In genomic region chr6:82924799-82925535, GRCh38 we compare ENCODE assay signal across 26 cellular contexts.
DNase-seq lines count a peak whose midpoint lies in the region; ATAC-seq, FAIRE-seq and TF ChIP-seq lines count a peak whose summit lies in the region.
"Had no signal": no experiment of that assay in that cellular context is flagged by ENCODE, and none has a peak within 500 bp of the region (broad histone marks: within the 10 kb centered on the region; RNA-seq: fewer than 3 reads in every experiment).

No MANE protein-coding gene starts in this region.

- H3K23ac ChIP-seq in H1 (ENCODE audit: insufficient read length), result no peak overlapping the region

- H3K4ac ChIP-seq in H1 (replicated peaks; ENCODE audit: insufficient read length, low read depth, low read length), result no peak overlapping the region

- 92% methylated on average over 3 of the region's 3 CpGs; no CpG with 5 or more reads in 1 of the 2 experiments for WGBS in H1 (ENCODE audit: extremely low coverage in 1 of 2, insufficient coverage in 1 of 2, insufficient read length in 1 of 2, insufficient replicate concordance in 2 of 2, low coverage in 1 of 2, low lambda C conversion rate in 2 of 2, missing lambda C conversion rate in 1 of 2), 2 experiments

- no peak for ATAC-seq in CD8-positive, alpha-beta T cell
- ATAC-seq: activated CD8-positive, alpha-beta memory T cell treated with anti-CD3 and anti-CD28 coated beads, Interleukin-2, amount 10 ng/mL, durations not matched to agents 7 days and 5 days; heart right ventricle; left lobe of liver; naive thymus-derived CD4-positive, alpha-beta T cell; Panc1 had no signal

- peaks cover 3% of the 10 kb centered on the region for H3K9me3 Mint-ChIP-seq in CD8-positive, alpha-beta T cell

- H3K27me3 Mint-ChIP-seq in CD8-positive, alpha-beta T cell (ENCODE audit: low read depth), result no peaks in the 10 kb centered on the region
- H3K27me3 Mint-ChIP-seq: activated CD8-positive, alpha-beta memory T cell treated with anti-CD3 and anti-CD28 coated beads, Interleukin-2, amount 10 ng/mL, durations not matched to agents 7 days and 5 days; activated naive CD4-positive, alpha-beta T cell treated with anti-CD3 and anti-CD28 coated beads, Interleukin-2, amount 50 U/mL, for 24 hours; naive thymus-derived CD4-positive, alpha-beta T cell had no signal

- POLR2A ChIA-PET in H1 (lab: Charles Lee; ENCODE audit: partially characterized antibody), result no interaction called here
- POLR2A ChIA-PET in CD8-positive, alpha-beta T cell (lab: Charles Lee), result no interaction called here

- no peak for TF ChIP-seq POLR2A in NB4 (IDR thresholded peaks at IDR 0.05; ENCODE audit: extremely low read depth, insufficient read length)
- TF ChIP-seq POLR2A in H1 (IDR thresholded peaks at IDR 0.05; ENCODE audit: control extremely low read depth in 1 of 2, low read depth in 2 of 2, low read length in 2 of 2), result no peak
- TF ChIP-seq POLR2A in vagina (IDR thresholded peaks at IDR 0.05), result no peak

- no peak overlapping the region for H4K5ac ChIP-seq in H1 (ENCODE audit: insufficient read length, low read depth, low read length)

- H3K4me1 ChIP-seq in H1 (replicated peaks in 1 of 4; ENCODE audit: control insufficient read depth in 3 of 4, insufficient read depth in 4 of 4, low read length in 3 of 4) (no peaks in the 10 kb centered on the region), vagina (no peaks in the 10 kb centered on the region)
- no peaks in the 10 kb centered on the region for H3K4me1 ChIP-seq in CD8-positive, alpha-beta T cell (ENCODE audit: insufficient read depth, low read length)
- H3K4me1 ChIP-seq: BLaER1 treated with 17β-estradiol and CSF1 and Interleukin-3, amounts not matched to agents 10 nM and 100 nM; heart right ventricle; SJCRH30; spleen had no signal

- no peak overlapping the region for H2BK120ac ChIP-seq in H1 (replicated peaks; ENCODE audit: low read depth, low read length)

- H3K4me3 Mint-ChIP-seq in CD8-positive, alpha-beta T cell, result no peak overlapping the region
- H3K4me3 Mint-ChIP-seq: activated CD8-positive, alpha-beta memory T cell treated with anti-CD3 and anti-CD28 coated beads, Interleukin-2, amount 10 ng/mL, durations not matched to agents 7 days and 5 days; activated naive CD4-positive, alpha-beta T cell treated with anti-CD3 and anti-CD28 coated beads, Interleukin-2, amount 50 U/mL, for 24 hours; naive thymus-derived CD4-positive, alpha-beta T cell had no signal

- H2BK20ac ChIP-seq in H1 (ENCODE audit: low read length), result no peak overlapping the region

- no peak overlapping the region for H3K56ac ChIP-seq in H1 (replicated peaks; ENCODE audit: insufficient read length, low read depth, low read length)

- H3K18ac ChIP-seq in H1 (ENCODE audit: extremely low read depth, low read length), result no peak overlapping the region

- CTCF ChIA-PET in H1 (lab: Charles Lee; ENCODE audit: partially characterized antibody), result no interaction called here
- CTCF ChIA-PET in CD8-positive, alpha-beta T cell (lab: Charles Lee), result no interaction called here

- H3K9me3 ChIP-seq in H1 (ENCODE audit: insufficient read depth in 2 of 2, low read depth in 1 of 2, low read length in 1 of 2), result peaks cover 1 to 3% of the 10 kb centered on the region in 2 experiments; a peak in 1 of 4 replicates
- H3K9me3 ChIP-seq in CD8-positive, alpha-beta T cell (ENCODE audit: low read length), result no peaks in the 10 kb centered on the region
- no peaks in the 10 kb centered on the region for H3K9me3 ChIP-seq in vagina
- H3K9me3 ChIP-seq: SJCRH30 had no signal

- intact Hi-C loops in CD8-positive, alpha-beta T cell (cut with DNase I, micrococcal nuclease), result no loop called here
- intact Hi-C loops in vagina (cut with DNase I), result no loop called here

- TF ChIP-seq CTCF in NB4 (IDR thresholded peaks at IDR 0.05; ENCODE audit: low read depth, low read length) (no peak), H1 (IDR thresholded peaks at IDR 0.05; ENCODE audit: control extremely low read depth in 1 of 3, insufficient read depth in 1 of 3, low read depth in 1 of 3, low read length in 3 of 3) (no peak), vagina (IDR thresholded peaks at IDR 0.05) (no peak)
- no peak for TF ChIP-seq CTCF in CD8-positive, alpha-beta T cell (IDR thresholded peaks at IDR 0.05)

- H3K27me3 ChIP-seq in H1 (replicated peaks in 1 of 4; ENCODE audit: control insufficient read depth in 3 of 4, extremely low read depth in 1 of 4, insufficient read depth in 3 of 4, low read length in 3 of 4), result no peaks in the 10 kb centered on the region
- H3K27me3 ChIP-seq in CD8-positive, alpha-beta T cell (ENCODE audit: insufficient read depth, low read length), result no peaks in the 10 kb centered on the region
- H3K27me3 ChIP-seq in vagina, result no peaks in the 10 kb centered on the region
- H3K27me3 ChIP-seq: BLaER1 treated with 17β-estradiol and CSF1 and Interleukin-3, amounts not matched to agents 10 nM and 100 nM; heart right ventricle; SJCRH30; spleen had no signal

- no peak overlapping the region for H3K27ac Mint-ChIP-seq in CD8-positive, alpha-beta T cell
- H3K27ac Mint-ChIP-seq: activated CD8-positive, alpha-beta memory T cell treated with anti-CD3 and anti-CD28 coated beads, Interleukin-2, amount 10 ng/mL, durations not matched to agents 7 days and 5 days; activated naive CD4-positive, alpha-beta T cell treated with anti-CD3 and anti-CD28 coated beads, Interleukin-2, amount 50 U/mL, for 24 hours; naive thymus-derived CD4-positive, alpha-beta T cell had no signal

- H2BK15ac ChIP-seq in H1 (ENCODE audit: low read length), result no peak overlapping the region

- H3K27ac ChIP-seq in H1 (ENCODE audit: low read depth, low read length), result no peak overlapping the region
- no peak overlapping the region for H3K27ac ChIP-seq in CD8-positive, alpha-beta T cell (ENCODE audit: low read depth, low read length)
- H3K27ac ChIP-seq in vagina, result no peak overlapping the region
- H3K27ac ChIP-seq: BLaER1 treated with 17β-estradiol and CSF1 and Interleukin-3, amounts not matched to agents 10 nM and 100 nM; heart right ventricle; KMS-11; SJCRH30; spleen had no signal

- H2BK5ac ChIP-seq in H1 (ENCODE audit: low read depth, low read length), result no peak overlapping the region

- no peak overlapping the region for H4K8ac ChIP-seq in H1 (ENCODE audit: extremely low read depth, insufficient read depth, low read length)

- no peaks in the 10 kb centered on the region for H3K4me1 Mint-ChIP-seq in CD8-positive, alpha-beta T cell (ENCODE audit: low read depth)
- H3K4me1 Mint-ChIP-seq: activated CD8-positive, alpha-beta memory T cell treated with anti-CD3 and anti-CD28 coated beads, Interleukin-2, amount 10 ng/mL, durations not matched to agents 7 days and 5 days; activated naive CD4-positive, alpha-beta T cell treated with anti-CD3 and anti-CD28 coated beads, Interleukin-2, amount 50 U/mL, for 24 hours; naive thymus-derived CD4-positive, alpha-beta T cell had no signal

- no peaks in the 10 kb centered on the region for H3K79me2 ChIP-seq in H1 (ENCODE audit: control insufficient read depth in 1 of 2, insufficient read depth in 2 of 2, low read length in 2 of 2)

- no peak overlapping the region for H2AK5ac ChIP-seq in H1 (ENCODE audit: low read depth, low read length)

- no peaks in the 10 kb centered on the region for H4K20me1 ChIP-seq in H1 (replicated peaks in 1 of 2; ENCODE audit: control insufficient read depth in 1 of 2, insufficient read depth in 2 of 2, low read length in 2 of 2)
- H4K20me1 ChIP-seq: BLaER1 treated with 17β-estradiol and CSF1 and Interleukin-3, amounts not matched to agents 10 nM and 100 nM had no signal

- H3K36me3 Mint-ChIP-seq in CD8-positive, alpha-beta T cell, result peaks cover 20% of the 10 kb centered on the region

- H3K4me3 ChIP-seq in NB4 (ENCODE audit: low read depth, low read length), result no peak overlapping the region
- H3K4me3 ChIP-seq in H1 (ENCODE audit: extremely low read depth in 1 of 4, insufficient read depth in 2 of 4, low read depth in 3 of 4, low read length in 4 of 4), result no peak overlapping the region
- no peak overlapping the region for H3K4me3 ChIP-seq in skeletal muscle cell (ENCODE audit: low read depth, low read length)
- H3K4me3 ChIP-seq in CD8-positive, alpha-beta T cell (ENCODE audit: low read depth, low read length), result no peak overlapping the region
- no peak overlapping the region for H3K4me3 ChIP-seq in vagina
- H3K4me3 ChIP-seq: BLaER1 treated with 17β-estradiol and CSF1 and Interleukin-3, amounts not matched to agents 10 nM and 100 nM; heart right ventricle; SJCRH30; spleen had no signal

- H3K9ac ChIP-seq in H1 (replicated peaks in 1 of 4; ENCODE audit: extremely low read depth in 1 of 4, low read depth in 3 of 4, low read length in 3 of 4), result no peak overlapping the region
- H3K9ac ChIP-seq: BLaER1 treated with 17β-estradiol and CSF1 and Interleukin-3, amounts not matched to agents 10 nM and 100 nM; KMS-11 had no signal

- H2AFZ ChIP-seq in H1 (ENCODE audit: low read length), result no peak overlapping the region

- no peaks in the 10 kb centered on the region for H3K23me2 ChIP-seq in H1 (ENCODE audit: low read depth, low read length)

- no peaks in the 10 kb centered on the region; the same call in 1 of the 2 replicates for H3K79me1 ChIP-seq in H1 (ENCODE audit: low read depth, low read length)

- no peak for TF ChIP-seq RAD21 in H1 (IDR thresholded peaks at IDR 0.05 in 1 of 2, conservative IDR thresholded peaks at IDR 0.05 in 1 of 2; ENCODE audit: low read depth in 2 of 2, low read length in 2 of 2)

- no peak overlapping the region for H4K91ac ChIP-seq in H1 (replicated peaks; ENCODE audit: insufficient read length, low read length)

- TF ChIP-seq EP300 in H1 (IDR thresholded peaks at IDR 0.05; ENCODE audit: borderline replicate concordance in 1 of 2, low read depth in 2 of 2, low read length in 2 of 2), result no peak

- H3K36me3 ChIP-seq in H1 (ENCODE audit: control insufficient read depth in 2 of 4, insufficient read depth in 4 of 4, low read length in 3 of 4), result peaks cover 0 to 6% (median 1%) of the 10 kb centered on the region in 4 experiments; a peak in 3 of 8 replicates
- H3K36me3 ChIP-seq in CD8-positive, alpha-beta T cell (ENCODE audit: insufficient read depth, low read length), result no peaks in the 10 kb centered on the region
- H3K36me3 ChIP-seq in vagina, result no peaks in the 10 kb centered on the region
- H3K36me3 ChIP-seq: BLaER1 treated with 17β-estradiol and CSF1 and Interleukin-3, amounts not matched to agents 10 nM and 100 nM; heart right ventricle; SJCRH30 had no signal

- no peak for FAIRE-seq in H1 (lab: Jason Lieb, UNC)

- H2BK12ac ChIP-seq in H1 (ENCODE audit: low read depth, low read length), result no peak overlapping the region

- DNase-seq in ELR (ENCODE audit: low read depth), result peak; percentile 69
- peak; percentile 27 for DNase-seq in NB4 (ENCODE audit: low read depth)
- no peak for DNase-seq in H1 (ENCODE audit: low read depth in 1 of 2, low spot score in 2 of 2)
- DNase-seq in skeletal muscle cell (ENCODE audit: low read depth), result peak; percentile 17
- no peak for DNase-seq in CD8-positive, alpha-beta T cell
- no peak for DNase-seq in vagina (ENCODE audit: extremely low spot score in 2 of 2)
- DNase-seq in CD1c-positive myeloid dendritic cell (ENCODE audit: extremely low spot score), result no peak
- DNase-seq: activated CD4-positive, alpha-beta T cell treated with anti-CD3 and anti-CD28 coated beads for 48 hours; activated CD8-positive, alpha-beta memory T cell treated with anti-CD3 and anti-CD28 coated beads, Interleukin-2, amount 10 ng/mL, durations not matched to agents 7 days and 5 days; effector memory CD4-positive, alpha-beta T cell; GDM1; H7; heart right ventricle; naive thymus-derived CD4-positive, alpha-beta T cell; NCI-H1092 treated with DMSO at 0.1 percent for 48 hours; NCI-H2029; SJCRH30; spleen; stimulated activated CD4-positive, alpha-beta T cell treated with anti-CD3 and anti-CD28 coated beads, Interleukin-4, amount 100 ng/mL, for 24 hours; stimulated activated naive CD4-positive, alpha-beta T cell treated with Interleukin-2 at 50 U/mL for 16 hours; T-helper 1 cell had no signal

- no peak overlapping the region for H3K4me2 ChIP-seq in H1 (ENCODE audit: insufficient read depth in 1 of 2, low read depth in 2 of 2, low read length in 2 of 2)
- H3K4me2 ChIP-seq: BLaER1 treated with 17β-estradiol and CSF1 and Interleukin-3, amounts not matched to agents 10 nM and 100 nM; KMS-11 had no signal

- no peak overlapping the region for H3K14ac ChIP-seq in H1 (ENCODE audit: insufficient read length)

Comparison
In these comparisons a context has a peak if more than half of its experiments do, and no peak if none do; other contexts are left out.
1. DNase-seq: peak in ELR (single experiment), NB4 (single experiment) and skeletal muscle cell (single experiment); none in H1 (0 of 2), CD8-positive, alpha-beta T cell (0 of 7), vagina (0 of 2) and CD1c-positive myeloid dendritic cell (single experiment).